In the genomic region with DNA sequence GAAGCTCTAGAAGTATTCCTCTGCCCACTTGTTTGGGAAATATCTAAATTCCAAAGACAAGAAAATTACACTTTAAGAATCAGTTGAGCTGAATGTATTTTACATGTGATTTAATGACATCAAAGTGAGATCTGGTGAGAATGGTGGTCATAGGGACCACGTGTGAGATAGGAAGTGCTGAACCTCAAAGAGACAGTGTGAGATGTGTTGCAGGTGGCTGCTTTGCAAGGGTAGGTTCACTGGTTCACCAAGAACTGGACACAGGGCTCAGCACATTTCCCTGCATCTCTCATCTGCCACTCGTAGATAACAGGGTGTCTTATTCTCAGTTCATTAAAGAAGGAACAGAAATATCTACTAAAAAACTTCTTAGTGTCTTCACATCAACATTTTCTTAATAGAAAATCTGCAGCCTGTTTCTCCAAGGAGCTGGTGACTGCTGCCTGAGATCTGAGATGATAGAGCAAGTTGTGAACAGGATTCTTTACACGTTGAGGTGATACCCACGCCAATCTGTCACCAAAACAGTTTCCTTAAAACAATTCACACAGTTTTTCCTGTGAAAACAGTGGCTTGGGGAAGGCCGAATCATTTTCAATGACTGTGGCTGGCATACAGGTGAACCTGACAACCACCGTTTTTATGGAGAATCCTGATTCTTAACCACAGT, we compare ENCODE assay signal across 12 cellular contexts. TPM values are rescaled to one million over a fixed set of nuclear protein-coding genes. Genes with fewer than 3 reads are reported as not detected.
A peak's percentile ranks its signal among the peaks of the same experiment; 100 is the strongest.
DNase-seq lines count a peak whose midpoint lies in the region; ATAC-seq and TF ChIP-seq lines count a peak whose summit lies in the region.
"Had no signal": no experiment of that assay in that cellular context is flagged by ENCODE, and none has a peak within 500 bp of the region (broad histone marks: within the 10 kb centered on the region; RNA-seq: fewer than 3 reads in every experiment).

No MANE protein-coding gene starts in this region.

- H3K27me3 ChIP-seq in right cardiac atrium (ENCODE audit: control insufficient read depth, insufficient read depth) = no peaks in the 10 kb centered on the region

- peaks cover 0 to 6% (median 2%) of the 10 kb centered on the region in 7 donors for H3K9me3 Mint-ChIP-seq in naive B cell
- H3K9me3 Mint-ChIP-seq: naive thymus-derived CD8-positive, alpha-beta T cell had no signal

- DNase-seq in naive B cell (no peak), NCI-H1105 treated with DMSO at 0.1 percent for 48 hours (lab: John Stamatoyannopoulos, UW) (no peak), right cardiac atrium (no peak), AG08395 (ENCODE audit: low spot score) (no peak), RWPE1 (ENCODE audit: low spot score) (no peak)
- DNase-seq: DMS53; naive thymus-derived CD8-positive, alpha-beta T cell had no signal

- H3K9me3 ChIP-seq in right cardiac atrium (ENCODE audit: control insufficient read depth, low read length) = no peaks in the 10 kb centered on the region

- H3K4me3 ChIP-seq in right cardiac atrium (ENCODE audit: low read length) = no peak overlapping the region
- H3K4me3 ChIP-seq: SK-N-MC had no signal

- H3K4me1 ChIP-seq in right cardiac atrium (ENCODE audit: control insufficient read depth, insufficient read depth, low read length) = no peaks in the 10 kb centered on the region

- POLR2A ChIA-PET in RWPE1 (lab: Yijun Ruan, JAX; ENCODE audit: low non-redundant PET) = no interaction called here

- CTCF ChIA-PET in RWPE1 (lab: Yijun Ruan, JAX) = no interaction called here

- H3K36me3 Mint-ChIP-seq in naive B cell = peaks cover 46 to 51% of the 10 kb centered on the region in 2 donors
- H3K36me3 Mint-ChIP-seq: naive thymus-derived CD8-positive, alpha-beta T cell had no signal

- peak overlapping the region; percentile 92 to 100 (median 94) for H3K27ac Mint-ChIP-seq in naive B cell

- peak overlapping the region; percentile 3 to 98 (median 78) for H3K4me3 Mint-ChIP-seq in naive B cell

- WGBS in right cardiac atrium = 65% methylated on average over 6 of the region's 6 CpGs

- ATAC-seq in GM18520 (IDR thresholded peaks at IDR 0.05; ENCODE audit: unreplicated experiment) (peak; percentile 72), GM21390 (IDR thresholded peaks at IDR 0.05; ENCODE audit: unreplicated experiment) (peak; percentile 61), HG03139 (IDR thresholded peaks at IDR 0.05; ENCODE audit: unreplicated experiment) (peak; percentile 52), naive B cell (ENCODE audit: low read depth in 2 of 2) (peak; percentile 61 to 71), right cardiac atrium (no peak)

- peaks cover 74 to 88% (median 76%) of the 10 kb centered on the region in 3 donors for H3K4me1 Mint-ChIP-seq in naive B cell

- intact Hi-C loops in right cardiac atrium (cut with DNase I) = no loop called here

- H3K27me3 Mint-ChIP-seq in naive B cell = no peaks in the 10 kb centered on the region
- H3K27me3 Mint-ChIP-seq: naive thymus-derived CD8-positive, alpha-beta T cell had no signal

- TF ChIP-seq CTCF in RWPE1 (conservative IDR thresholded peaks at IDR 0.05; ENCODE audit: low read depth) = no peak

- H3K27ac ChIP-seq in right cardiac atrium (ENCODE audit: low read length) = no peak overlapping the region
- no peak overlapping the region for H3K27ac ChIP-seq in RWPE1
- H3K27ac ChIP-seq: SK-N-MC had no signal

RNA-seq across cellular contexts. Expression of a gene that starts 7.2 kb away (rescaled TPM):
- polyA plus RNA-seq in naive B cell (ENCODE audit: low read depth in 6 of 6) = 100 to 1,000 TPM in 5 of 6 donors, 10 to 100 TPM in 1; 97.4 to 205 (median 126) TPM
- total RNA-seq in right cardiac atrium = not detected
- not detected for polyA plus RNA-seq in right cardiac atrium
- total RNA-seq: temporal lobe had no signal

RNA-seq across cellular contexts. Expression of a gene that starts 27.6 kb away (rescaled TPM):
- polyA plus RNA-seq in naive B cell (ENCODE audit: low read depth in 6 of 6) (not detected), right cardiac atrium (not detected)
- total RNA-seq in right cardiac atrium = not detected
- total RNA-seq: naive thymus-derived CD8-positive, alpha-beta T cell; temporal lobe had no signal
- polyA plus RNA-seq: naive thymus-derived CD8-positive, alpha-beta T cell had no signal

Comparison
In these comparisons a context has a peak if more than half of its experiments do, and no peak if none do; other contexts are left out.
1. ATAC-seq: peak in GM18520 (single experiment), GM21390 (single experiment), HG03139 (single experiment) and naive B cell (2 of 2); none in right cardiac atrium (0 of 2).
2. RNA of a gene that starts 7.2 kb away (polyA plus RNA-seq): 97.4 to 205 TPM in naive B cell; not detected in right cardiac atrium (single experiment); every median in the first group is over 10 times any median in the second.